In the genomic region with DNA sequence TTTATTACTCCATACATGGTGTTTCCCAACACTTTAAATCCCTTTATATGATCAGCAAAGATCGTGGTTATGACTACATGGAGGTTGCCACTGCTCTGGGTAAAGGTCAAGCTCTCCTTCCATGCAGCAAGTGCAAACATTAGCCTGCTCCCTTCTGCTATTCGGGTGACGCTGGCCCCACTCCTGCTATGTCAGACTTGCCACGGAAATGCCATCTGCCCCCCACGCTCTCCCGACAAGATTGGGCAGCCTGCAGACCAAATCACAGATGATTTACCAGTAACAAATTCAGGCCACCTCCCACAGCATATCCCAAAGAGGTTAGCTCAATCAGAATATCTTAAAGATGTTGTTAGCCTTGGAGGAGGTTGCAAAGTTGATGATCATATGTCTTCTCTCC, we compare ENCODE assay signal across 2 cellular contexts.
TF ChIP-seq lines count a peak whose summit lies in the region.

No MANE protein-coding gene starts in this region.

TF ChIP-seq in liver, 16 proteins besides CTCF, POLR2A, EP300 and RAD21 (continued from another document):
- TF ChIP-seq JUND (IDR thresholded peaks at IDR 0.05) (no peak), FOXA2 (IDR thresholded peaks at IDR 0.05) (no peak), HNF4G (IDR thresholded peaks at IDR 0.05) (no peak), EGR1 (IDR thresholded peaks at IDR 0.05; ENCODE audit: low read depth in 2 of 2) (no peak), GABPA (IDR thresholded peaks at IDR 0.05 in 1 of 2, conservative IDR thresholded peaks at IDR 0.05 in 1 of 2) (no peak)
- TF ChIP-seq, protein P1, sequence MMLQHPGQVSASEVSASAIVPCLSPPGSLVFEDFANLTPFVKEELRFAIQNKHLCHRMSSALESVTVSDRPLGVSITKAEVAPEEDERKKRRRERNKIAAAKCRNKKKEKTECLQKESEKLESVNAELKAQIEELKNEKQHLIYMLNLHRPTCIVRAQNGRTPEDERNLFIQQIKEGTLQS (IDR thresholded peaks at IDR 0.05), result no peak
- TF ChIP-seq, protein P2, sequence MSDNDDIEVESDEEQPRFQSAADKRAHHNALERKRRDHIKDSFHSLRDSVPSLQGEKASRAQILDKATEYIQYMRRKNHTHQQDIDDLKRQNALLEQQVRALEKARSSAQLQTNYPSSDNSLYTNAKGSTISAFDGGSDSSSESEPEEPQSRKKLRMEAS (IDR thresholded peaks at IDR 0.05), result no peak

TF ChIP-seq in HepG2, 621 proteins besides CTCF, POLR2A, EP300 and RAD21 (continued from another document):
- TF ChIP-seq ZNF558 (CRISPR knock-in tag; IDR thresholded peaks at IDR 0.05; ENCODE audit: borderline replicate concordance) (no peak), ZNF552 (CRISPR knock-in tag; IDR thresholded peaks at IDR 0.05; ENCODE audit: borderline replicate concordance) (no peak), ZNF34 (CRISPR knock-in tag; IDR thresholded peaks at IDR 0.05; ENCODE audit: borderline replicate concordance) (no peak), ISX (CRISPR knock-in tag; conservative IDR thresholded peaks at IDR 0.05) (no peak), ZSCAN20 (CRISPR knock-in tag; IDR thresholded peaks at IDR 0.05; ENCODE audit: borderline replicate concordance) (no peak), ZNF615 (CRISPR knock-in tag; IDR thresholded peaks at IDR 0.05; ENCODE audit: borderline replicate concordance) (no peak)
- TF ChIP-seq, protein P3, sequence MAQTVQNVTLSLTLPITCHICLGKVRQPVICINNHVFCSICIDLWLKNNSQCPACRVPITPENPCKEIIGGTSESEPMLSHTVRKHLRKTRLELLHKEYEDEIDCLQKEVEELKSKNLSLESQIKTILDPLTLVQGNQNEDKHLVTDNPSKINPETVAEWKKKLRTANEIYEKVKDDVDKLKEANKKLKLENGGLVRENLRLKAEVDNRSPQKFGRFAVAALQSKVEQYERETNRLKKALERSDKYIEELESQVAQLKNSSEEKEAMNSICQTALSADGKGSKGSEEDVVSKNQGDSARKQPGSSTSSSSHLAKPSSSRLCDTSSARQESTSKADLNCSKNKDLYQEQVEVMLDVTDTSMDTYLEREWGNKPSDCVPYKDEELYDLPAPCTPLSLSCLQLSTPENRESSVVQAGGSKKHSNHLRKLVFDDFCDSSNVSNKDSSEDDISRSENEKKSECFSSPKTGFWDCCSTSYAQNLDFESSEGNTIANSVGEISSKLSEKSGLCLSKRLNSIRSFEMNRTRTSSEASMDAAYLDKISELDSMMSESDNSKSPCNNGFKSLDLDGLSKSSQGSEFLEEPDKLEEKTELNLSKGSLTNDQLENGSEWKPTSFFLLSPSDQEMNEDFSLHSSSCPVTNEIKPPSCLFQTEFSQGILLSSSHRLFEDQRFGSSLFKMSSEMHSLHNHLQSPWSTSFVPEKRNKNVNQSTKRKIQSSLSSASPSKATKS (CRISPR knock-in tag; IDR thresholded peaks at IDR 0.05), result no peak
- TF ChIP-seq, protein P4, sequence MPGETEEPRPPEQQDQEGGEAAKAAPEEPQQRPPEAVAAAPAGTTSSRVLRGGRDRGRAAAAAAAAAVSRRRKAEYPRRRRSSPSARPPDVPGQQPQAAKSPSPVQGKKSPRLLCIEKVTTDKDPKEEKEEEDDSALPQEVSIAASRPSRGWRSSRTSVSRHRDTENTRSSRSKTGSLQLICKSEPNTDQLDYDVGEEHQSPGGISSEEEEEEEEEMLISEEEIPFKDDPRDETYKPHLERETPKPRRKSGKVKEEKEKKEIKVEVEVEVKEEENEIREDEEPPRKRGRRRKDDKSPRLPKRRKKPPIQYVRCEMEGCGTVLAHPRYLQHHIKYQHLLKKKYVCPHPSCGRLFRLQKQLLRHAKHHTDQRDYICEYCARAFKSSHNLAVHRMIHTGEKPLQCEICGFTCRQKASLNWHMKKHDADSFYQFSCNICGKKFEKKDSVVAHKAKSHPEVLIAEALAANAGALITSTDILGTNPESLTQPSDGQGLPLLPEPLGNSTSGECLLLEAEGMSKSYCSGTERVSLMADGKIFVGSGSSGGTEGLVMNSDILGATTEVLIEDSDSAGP (CRISPR knock-in tag; IDR thresholded peaks at IDR 0.05; ENCODE audit: borderline replicate concordance), result no peak
- TF ChIP-seq, protein P5, sequence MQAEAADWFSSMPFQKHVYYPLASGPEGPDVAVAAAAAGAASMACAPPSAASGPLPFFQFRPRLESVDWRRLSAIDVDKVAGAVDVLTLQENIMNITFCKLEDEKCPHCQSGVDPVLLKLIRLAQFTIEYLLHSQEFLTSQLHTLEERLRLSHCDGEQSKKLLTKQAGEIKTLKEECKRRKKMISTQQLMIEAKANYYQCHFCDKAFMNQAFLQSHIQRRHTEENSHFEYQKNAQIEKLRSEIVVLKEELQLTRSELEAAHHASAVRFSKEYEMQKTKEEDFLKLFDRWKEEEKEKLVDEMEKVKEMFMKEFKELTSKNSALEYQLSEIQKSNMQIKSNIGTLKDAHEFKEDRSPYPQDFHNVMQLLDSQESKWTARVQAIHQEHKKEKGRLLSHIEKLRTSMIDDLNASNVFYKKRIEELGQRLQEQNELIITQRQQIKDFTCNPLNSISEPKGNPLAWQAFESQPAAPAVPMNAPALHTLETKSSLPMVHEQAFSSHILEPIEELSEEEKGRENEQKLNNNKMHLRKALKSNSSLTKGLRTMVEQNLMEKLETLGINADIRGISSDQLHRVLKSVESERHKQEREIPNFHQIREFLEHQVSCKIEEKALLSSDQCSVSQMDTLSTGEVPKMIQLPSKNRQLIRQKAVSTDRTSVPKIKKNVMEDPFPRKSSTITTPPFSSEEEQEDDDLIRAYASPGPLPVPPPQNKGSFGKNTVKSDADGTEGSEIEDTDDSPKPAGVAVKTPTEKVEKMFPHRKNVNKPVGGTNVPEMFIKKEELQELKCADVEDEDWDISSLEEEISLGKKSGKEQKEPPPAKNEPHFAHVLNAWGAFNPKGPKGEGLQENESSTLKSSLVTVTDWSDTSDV (CRISPR knock-in tag; IDR thresholded peaks at IDR 0.05), result no peak
- TF ChIP-seq, protein P6, sequence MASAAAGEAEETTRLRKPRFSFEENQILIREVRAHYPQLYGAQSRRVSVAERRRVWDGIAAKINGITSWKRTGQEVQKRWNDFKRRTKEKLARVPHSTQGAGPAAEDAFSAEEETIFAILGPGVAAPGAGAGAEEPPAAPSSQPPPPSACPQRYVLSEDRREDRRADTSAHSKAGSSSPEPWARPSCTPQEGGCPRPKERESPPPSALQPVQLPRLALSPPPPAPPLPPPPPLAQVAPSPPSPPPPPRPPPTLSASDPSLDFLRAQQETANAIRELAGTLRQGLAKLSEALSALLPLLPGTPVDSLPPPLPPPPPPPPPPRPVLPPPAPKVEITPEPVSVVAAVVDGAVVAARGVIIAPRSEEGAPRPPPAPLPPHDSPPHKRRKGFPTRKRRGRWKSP (CRISPR knock-in tag; IDR thresholded peaks at IDR 0.05), result no peak
